24 cellular contexts compared by ENCODE assay signal in the genomic region with DNA sequence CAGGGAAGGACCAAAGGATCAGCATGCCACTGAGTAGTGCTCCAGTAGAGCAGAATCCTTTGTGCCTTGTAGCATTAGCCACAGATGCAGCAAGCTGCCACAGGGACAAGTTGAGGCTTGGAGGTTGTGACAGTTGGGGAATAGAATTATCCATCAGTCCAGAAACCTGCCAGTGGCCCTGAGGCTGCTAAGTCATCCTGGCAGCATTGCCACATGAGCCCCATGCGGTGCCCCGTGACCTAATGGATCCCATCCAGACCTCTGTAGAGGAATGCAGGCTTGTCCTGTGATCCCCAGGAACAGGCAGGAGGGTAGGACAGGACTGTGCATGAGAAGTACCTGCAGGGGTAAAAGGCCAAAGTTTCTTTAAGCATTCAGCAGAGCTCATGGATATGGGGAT. TPM values are rescaled to one million over a fixed set of nuclear protein-coding genes. Genes with fewer than 3 reads are reported as not detected.
A peak's percentile ranks its signal among the peaks of the same experiment; 100 is the strongest.
DNase-seq lines count a peak whose midpoint lies in the region; ATAC-seq and TF ChIP-seq lines count a peak whose summit lies in the region.
"Had no signal": no experiment of that assay in that cellular context is flagged by ENCODE, and none has a peak within 500 bp of the region (broad histone marks: within the 10 kb centered on the region; RNA-seq: fewer than 3 reads in every experiment).

No MANE protein-coding gene starts in this region.

- peak; percentile 94 for DNase-seq in NCI-H1694 (lab: John Stamatoyannopoulos, UW)
- DNase-seq in mammary epithelial cell = peak; percentile 77
- no peak for DNase-seq in psoas muscle
- no peak for DNase-seq in WERI-Rb-1
- no peak for DNase-seq in T-helper 2 cell treated with Interferon-gamma antibody and Interleukin-4, amounts not matched to agents 5 μg/mL and 100 μg/mL, for 36 hours (ENCODE audit: low spot score)
- no peak for DNase-seq in lower lobe of right lung
- no peak for DNase-seq in DMS53 treated with DMSO at 0.1 percent for 48 hours (lab: John Stamatoyannopoulos, UW; ENCODE audit: unreplicated experiment)
- DNase-seq: activated B cell treated with CpG ODN at 0.5 μM for 24 hours; activated CD4-positive, alpha-beta T cell treated with anti-CD3 and anti-CD28 coated beads, Interleukin-2, amount 50 U/mL, for 4 hours; activated CD8-positive, alpha-beta memory T cell treated with anti-CD3 and anti-CD28 coated beads, Interleukin-2, amount 50 U/mL, for 4 hours; activated naive CD8-positive, alpha-beta T cell treated with anti-CD3 and anti-CD28 coated beads, Interleukin-2, amount 10 ng/mL, durations not matched to agents 7 days and 5 days; colonic mucosa; H7; NCI-H1417 treated with DMSO at 0.1 percent for 48 hours; NCI-H510A treated with DMSO at 0.1 percent for 48 hours; occipital lobe; stimulated activated CD8-positive, alpha-beta memory T cell treated with anti-CD3 and anti-CD28 coated beads, Interleukin-4, amount 100 ng/mL, for 48 hours; upper lobe of right lung had no signal

- H3K4me3 ChIP-seq in mammary epithelial cell (replicated peaks in 1 of 3; ENCODE audit: insufficient read depth in 1 of 3, low read depth in 2 of 3, low read length in 3 of 3) (no peak overlapping the region), iPS-20b (ENCODE audit: low read length) (no peak overlapping the region), psoas muscle (no peak overlapping the region), WERI-Rb-1 (ENCODE audit: low read depth, low read length) (no peak overlapping the region), lower lobe of right lung (no peak overlapping the region)
- H3K4me3 ChIP-seq: BLaER1 treated with 17β-estradiol and CSF1 and Interleukin-3, amounts not matched to agents 10 nM and 100 nM; colonic mucosa; lung; MG63; upper lobe of right lung had no signal

- no peaks in the 10 kb centered on the region for H3K4me1 Mint-ChIP-seq in T-helper 2 cell treated with Interferon-gamma antibody and Interleukin-4, amounts not matched to agents 5 μg/mL and 100 μg/mL, for 36 hours (ENCODE audit: low read depth)
- H3K4me1 Mint-ChIP-seq: activated B cell treated with CpG ODN at 0.5 μM for 24 hours; activated naive CD8-positive, alpha-beta T cell treated with anti-CD3 and anti-CD28 coated beads, Interleukin-2, amount 10 ng/mL, durations not matched to agents 7 days and 5 days; activated T-helper 17 cell treated with anti-CD3 and anti-CD28 coated beads, Interleukin-2, amount 50 U/mL, for 72 hours had no signal

- H3K36me3 Mint-ChIP-seq in T-helper 2 cell treated with Interferon-gamma antibody and Interleukin-4, amounts not matched to agents 5 μg/mL and 100 μg/mL, for 36 hours (ENCODE audit: low read depth) = no peaks in the 10 kb centered on the region
- H3K36me3 Mint-ChIP-seq: activated naive CD8-positive, alpha-beta T cell treated with anti-CD3 and anti-CD28 coated beads, Interleukin-2, amount 10 ng/mL, durations not matched to agents 7 days and 5 days had no signal

- TF ChIP-seq CTCF in mammary epithelial cell (conservative IDR thresholded peaks at IDR 0.05 in 1 of 2, IDR thresholded peaks at IDR 0.05 in 1 of 2; ENCODE audit: extremely low read depth in 1 of 2, insufficient read depth in 1 of 2, low read depth in 1 of 2, low read length in 2 of 2) (no peak), psoas muscle (IDR thresholded peaks at IDR 0.05) (no peak), WERI-Rb-1 (IDR thresholded peaks at IDR 0.05; ENCODE audit: low read depth, low read length) (no peak), lower lobe of right lung (IDR thresholded peaks at IDR 0.05) (no peak)

- dilution Hi-C loops in mammary epithelial cell (cut with HindIII; ENCODE audit: low sequenced_read_pairs) = no loop called here

- ATAC-seq in psoas muscle (peak; percentile 32 to 67 (median 59)), lower lobe of right lung (no peak)
- ATAC-seq: activated T-helper 17 cell treated with anti-CD3 and anti-CD28 coated beads, Interleukin-2, amount 50 U/mL, for 72 hours; SK-N-SH treated with all-trans-retinoic acid at 6 μM for 48 hours; upper lobe of right lung had no signal

- H3K27ac Mint-ChIP-seq in T-helper 2 cell treated with Interferon-gamma antibody and Interleukin-4, amounts not matched to agents 5 μg/mL and 100 μg/mL, for 36 hours = no peak overlapping the region
- H3K27ac Mint-ChIP-seq: activated B cell treated with CpG ODN at 0.5 μM for 24 hours; activated naive CD8-positive, alpha-beta T cell treated with anti-CD3 and anti-CD28 coated beads, Interleukin-2, amount 10 ng/mL, durations not matched to agents 7 days and 5 days; activated T-helper 17 cell treated with anti-CD3 and anti-CD28 coated beads, Interleukin-2, amount 50 U/mL, for 72 hours had no signal

- no peak overlapping the region for H2AFZ ChIP-seq in mammary epithelial cell (ENCODE audit: low read depth, low read length)

- H3K4me2 ChIP-seq in mammary epithelial cell (ENCODE audit: insufficient read depth, low read depth, low read length) = peak overlapping the region; percentile 67
- H3K4me2 ChIP-seq: BLaER1 treated with 17β-estradiol and CSF1 and Interleukin-3, amounts not matched to agents 10 nM and 100 nM had no signal

- peak overlapping the region; percentile 18 for H3K27ac ChIP-seq in mammary epithelial cell (ENCODE audit: insufficient read depth, low read depth, low read length)
- peak overlapping the region; percentile 12 for H3K27ac ChIP-seq in iPS-20b (ENCODE audit: low read length)
- H3K27ac ChIP-seq in psoas muscle = no peak overlapping the region
- no peak overlapping the region for H3K27ac ChIP-seq in WERI-Rb-1
- H3K27ac ChIP-seq in lower lobe of right lung = no peak overlapping the region
- H3K27ac ChIP-seq: BLaER1 treated with 17β-estradiol and CSF1 and Interleukin-3, amounts not matched to agents 10 nM and 100 nM; colonic mucosa; upper lobe of right lung had no signal

- H3K9me3 ChIP-seq in mammary epithelial cell (replicated peaks; ENCODE audit: insufficient read depth, low read length) (no peaks in the 10 kb centered on the region), iPS-20b (ENCODE audit: insufficient read depth, low read depth, low read length) (no peaks in the 10 kb centered on the region), psoas muscle (no peaks in the 10 kb centered on the region), WERI-Rb-1 (ENCODE audit: severe bottlenecking) (no peaks in the 10 kb centered on the region), lower lobe of right lung (no peaks in the 10 kb centered on the region)
- H3K9me3 ChIP-seq: BLaER1 treated with 17β-estradiol and CSF1 and Interleukin-3, amounts not matched to agents 10 nM and 100 nM; colonic mucosa; MG63; upper lobe of right lung had no signal

- H3K9ac ChIP-seq in mammary epithelial cell (ENCODE audit: insufficient read depth, low read length) (no peak overlapping the region), iPS-20b (ENCODE audit: low read depth, low read length) (no peak overlapping the region)
- H3K9ac ChIP-seq: BLaER1 treated with 17β-estradiol and CSF1 and Interleukin-3, amounts not matched to agents 10 nM and 100 nM had no signal

- in situ Hi-C loops in mammary epithelial cell (cut with MboI; ENCODE audit: low sequenced_read_pairs in 2 of 2) = no loop called here

- no CpG with 5 or more reads among the region's 2 CpGs for WGBS in mammary epithelial cell (ENCODE audit: low coverage, missing lambda C conversion rate)
- 26 to 55% (median 38%) methylated on average over 2 of the region's 2 CpGs for WGBS in psoas muscle, 3 donors

- no peaks in the 10 kb centered on the region for H3K27me3 Mint-ChIP-seq in T-helper 2 cell treated with Interferon-gamma antibody and Interleukin-4, amounts not matched to agents 5 μg/mL and 100 μg/mL, for 36 hours (ENCODE audit: low read depth)
- H3K27me3 Mint-ChIP-seq: activated B cell treated with CpG ODN at 0.5 μM for 24 hours had no signal

- no TSS peak for BruUV-seq in mammary epithelial cell (replicated peaks; lab: Mats Ljungman, UMichigan)

- intact Hi-C loops in mammary epithelial cell (cut with micrococcal nuclease) = loop anchor here (1.0 kb wide), 1 partner anchor 22 kb away; no protein-coding TSS in a partner anchor
- intact Hi-C loops in psoas muscle (cut with DNase I) = no loop called here
- intact Hi-C loops in lower lobe of right lung (cut with DNase I) = no loop called here

- no peaks in the 10 kb centered on the region for H3K27me3 ChIP-seq in mammary epithelial cell (ENCODE audit: insufficient read depth, low read length)
- H3K27me3 ChIP-seq in iPS-20b (ENCODE audit: insufficient read depth, low read length) = no peaks in the 10 kb centered on the region
- H3K27me3 ChIP-seq in psoas muscle (ENCODE audit: insufficient read depth in 3 of 3, low read length in 2 of 3) = no peaks in the 10 kb centered on the region
- no peaks in the 10 kb centered on the region for H3K27me3 ChIP-seq in WERI-Rb-1 (ENCODE audit: insufficient read depth, low read depth, severe bottlenecking)
- H3K27me3 ChIP-seq in lower lobe of right lung (ENCODE audit: low read depth) = no peaks in the 10 kb centered on the region
- H3K27me3 ChIP-seq: BLaER1 treated with 17β-estradiol and CSF1 and Interleukin-3, amounts not matched to agents 10 nM and 100 nM; colonic mucosa; MG63; upper lobe of right lung had no signal

- H3K9me3 Mint-ChIP-seq in T-helper 2 cell treated with Interferon-gamma antibody and Interleukin-4, amounts not matched to agents 5 μg/mL and 100 μg/mL, for 36 hours = no peaks in the 10 kb centered on the region
- H3K9me3 Mint-ChIP-seq: activated B cell treated with CpG ODN at 0.5 μM for 24 hours; activated naive CD8-positive, alpha-beta T cell treated with anti-CD3 and anti-CD28 coated beads, Interleukin-2, amount 10 ng/mL, durations not matched to agents 7 days and 5 days; activated T-helper 17 cell treated with anti-CD3 and anti-CD28 coated beads, Interleukin-2, amount 50 U/mL, for 72 hours had no signal

- H3K4me3 Mint-ChIP-seq in T-helper 2 cell treated with Interferon-gamma antibody and Interleukin-4, amounts not matched to agents 5 μg/mL and 100 μg/mL, for 36 hours = no peak overlapping the region
- H3K4me3 Mint-ChIP-seq: activated B cell treated with CpG ODN at 0.5 μM for 24 hours; activated naive CD8-positive, alpha-beta T cell treated with anti-CD3 and anti-CD28 coated beads, Interleukin-2, amount 10 ng/mL, durations not matched to agents 7 days and 5 days; activated T-helper 17 cell treated with anti-CD3 and anti-CD28 coated beads, Interleukin-2, amount 50 U/mL, for 72 hours had no signal

- no peaks in the 10 kb centered on the region for H3K79me2 ChIP-seq in mammary epithelial cell (ENCODE audit: insufficient read depth, low read length)

- H3K36me3 ChIP-seq in mammary epithelial cell (ENCODE audit: insufficient read depth, low read length) (no peaks in the 10 kb centered on the region), iPS-20b (ENCODE audit: insufficient read depth, low read depth, low read length) (peaks cover 1% of the 10 kb centered on the region; the same call in 1 of the 2 replicates), psoas muscle (ENCODE audit: insufficient read depth in 1 of 2, low read depth in 1 of 2) (no peaks in the 10 kb centered on the region), WERI-Rb-1 (no peaks in the 10 kb centered on the region), lower lobe of right lung (no peaks in the 10 kb centered on the region)
- H3K36me3 ChIP-seq: BLaER1 treated with 17β-estradiol and CSF1 and Interleukin-3, amounts not matched to agents 10 nM and 100 nM; colonic mucosa; MG63; upper lobe of right lung had no signal

- H3K4me1 ChIP-seq in mammary epithelial cell (ENCODE audit: insufficient read depth, low read length) (peaks cover 20% of the 10 kb centered on the region), iPS-20b (ENCODE audit: insufficient read depth, low read length) (peaks cover 29% of the 10 kb centered on the region), psoas muscle (peaks cover 29% of the 10 kb centered on the region), lower lobe of right lung (no peaks in the 10 kb centered on the region)
- H3K4me1 ChIP-seq: BLaER1 treated with 17β-estradiol and CSF1 and Interleukin-3, amounts not matched to agents 10 nM and 100 nM; colonic mucosa had no signal

- CTCF ChIA-PET in mammary epithelial cell (lab: Charles Lee; ENCODE audit: low non-redundant PET) = interaction anchor here (0.6 kb wide), 1 partner anchor 24 kb away, joined by 3 read pairs; no protein-coding TSS in a partner anchor

- no peaks in the 10 kb centered on the region for H4K20me1 ChIP-seq in mammary epithelial cell (ENCODE audit: insufficient read depth, low read length)
- H4K20me1 ChIP-seq: BLaER1 treated with 17β-estradiol and CSF1 and Interleukin-3, amounts not matched to agents 10 nM and 100 nM had no signal

RNA-seq across cellular contexts. Expression of gene BOC, which starts 51.7 kb away (rescaled TPM):
- total RNA-seq in mammary epithelial cell (10 to 100 TPM; 18.5 to 49.7 TPM), psoas muscle (10 to 100 TPM in 1 of 4 donors, 1 to 10 TPM in 3; 3.6 to 15.4 (median 4.6) TPM), lower lobe of right lung (10.1 TPM)
- polyA plus RNA-seq in mammary epithelial cell (16.5 TPM), psoas muscle (1 to 10 TPM; 1.1 to 3.8 (median 1.8) TPM)
- 26.3 TPM for polyA minus RNA-seq in mammary epithelial cell
- total RNA-seq: activated naive CD8-positive, alpha-beta T cell treated with anti-CD3 and anti-CD28 coated beads, Interleukin-2, amount 10 ng/mL, durations not matched to agents 7 days and 5 days had no signal

Comparison
In these comparisons a context has a peak if more than half of its experiments do, and no peak if none do; other contexts are left out.
1. DNase-seq: peak in NCI-H1694 (single experiment) and mammary epithelial cell (single experiment); none in psoas muscle (0 of 2), WERI-Rb-1 (single experiment), T-helper 2 cell treated with Interferon-gamma antibody and Interleukin-4, amounts not matched to agents 5 μg/mL and 100 μg/mL, for 36 hours (single experiment), lower lobe of right lung (single experiment) and DMS53 treated with DMSO at 0.1 percent for 48 hours (single experiment).
2. H3K27ac ChIP-seq: peak in mammary epithelial cell (single experiment) and iPS-20b (single experiment); none in psoas muscle (single experiment), WERI-Rb-1 (single experiment) and lower lobe of right lung (single experiment).
3. ATAC-seq: peak in psoas muscle (4 of 4); none in lower lobe of right lung (0 of 2).